22 cellular contexts compared by ENCODE assay signal in genomic region chr1:223454959-223455358, GRCh38.
"Had no signal": no experiment of that assay in that cellular context is flagged by ENCODE, and none has a peak within 500 bp of the region (broad histone marks: within the 10 kb centered on the region; RNA-seq: fewer than 3 reads in every experiment).

No MANE protein-coding gene starts in this region.

- H3K4me3 Mint-ChIP-seq: dendritic cell treated with granulocyte-macrophage colony-stimulating factor and Interleukin-4, amounts not matched to agents 40 ng/mL and 50 ng/mL, for 4 days; effector memory CD8-positive, alpha-beta T cell; endodermal cell had no signal

- H3K9me3 Mint-ChIP-seq: dendritic cell treated with granulocyte-macrophage colony-stimulating factor and Interleukin-4, amounts not matched to agents 40 ng/mL and 50 ng/mL, for 4 days; effector memory CD8-positive, alpha-beta T cell had no signal

- H3K4me3 ChIP-seq: colonic mucosa, coronary artery, dorsolateral prefrontal cortex, esophagus muscularis mucosa, esophagus squamous epithelium, gastrocnemius medialis, gastroesophageal sphincter had no signal

- H3K4me1 ChIP-seq: colonic mucosa, esophagus muscularis mucosa, esophagus squamous epithelium, foreskin keratinocyte, gastrocnemius medialis, gastroesophageal sphincter had no signal

- H3K27ac Mint-ChIP-seq: dendritic cell treated with granulocyte-macrophage colony-stimulating factor and Interleukin-4, amounts not matched to agents 40 ng/mL and 50 ng/mL, for 4 days; effector memory CD8-positive, alpha-beta T cell; endodermal cell had no signal

- H3K36me3 ChIP-seq: colonic mucosa, esophagus muscularis mucosa, esophagus squamous epithelium, gastrocnemius medialis, gastroesophageal sphincter had no signal

- H3K4me1 Mint-ChIP-seq: endodermal cell had no signal

- ATAC-seq: effector memory CD8-positive, alpha-beta T cell; esophagus mucosa; foreskin keratinocyte; gastroesophageal sphincter had no signal

- H3K9me3 ChIP-seq: colonic mucosa, esophagus muscularis mucosa, esophagus squamous epithelium, gastrocnemius medialis, gastroesophageal sphincter had no signal

- H3K27me3 Mint-ChIP-seq: dendritic cell treated with granulocyte-macrophage colony-stimulating factor and Interleukin-4, amounts not matched to agents 40 ng/mL and 50 ng/mL, for 4 days; effector memory CD8-positive, alpha-beta T cell had no signal

- H3K27me3 ChIP-seq: colonic mucosa, dorsolateral prefrontal cortex, esophagus muscularis mucosa, esophagus squamous epithelium, gastrocnemius medialis, gastroesophageal sphincter had no signal

- H3K27ac ChIP-seq: colonic mucosa, coronary artery, dorsolateral prefrontal cortex, epithelial cell of prostate, esophagus muscularis mucosa, esophagus squamous epithelium, foreskin keratinocyte, gastrocnemius medialis, gastroesophageal sphincter had no signal

- DNase-seq: colonic mucosa; cortex of kidney; dermis blood vessel endothelial cell; dorsolateral prefrontal cortex; effector CD4-positive, alpha-beta T cell; effector CD8-positive, alpha-beta T cell; effector memory CD4-positive, alpha-beta T cell; effector memory CD8-positive, alpha-beta T cell; endodermal cell; erythroblast; esophagus squamous epithelium; foreskin fibroblast; foreskin keratinocyte; gastrocnemius medialis; glutamatergic neuron; head of caudate nucleus had no signal
